6 cellular contexts compared by ENCODE assay signal in genomic region chr19:872266-872951, GRCh38. TPM values are rescaled to one million over a fixed set of nuclear protein-coding genes. Genes with fewer than 3 reads are reported as not detected.
A peak's percentile ranks its signal among the peaks of the same experiment; 100 is the strongest.
DNase-seq lines count a peak whose midpoint lies in the region; ATAC-seq and TF ChIP-seq lines count a peak whose summit lies in the region.

No MANE protein-coding gene starts in this region.

- peak overlapping the region; percentile 71 for H3K4me2 ChIP-seq in DOHH2 (ENCODE audit: low read length)

- H3K9me2 ChIP-seq in DOHH2 (replicated peaks; ENCODE audit: control insufficient read depth, low read length) = no peaks in the 10 kb centered on the region

- peaks cover 11% of the 10 kb centered on the region for H3K4me1 Mint-ChIP-seq in activated naive CD4-positive, alpha-beta T cell treated with anti-CD3 and anti-CD28 coated beads, Interleukin-2, amount 50 U/mL, for 24 hours

- H3K27ac Mint-ChIP-seq in activated naive CD4-positive, alpha-beta T cell treated with anti-CD3 and anti-CD28 coated beads, Interleukin-2, amount 50 U/mL, for 24 hours = peak overlapping the region; percentile 17

- H3K27ac ChIP-seq in DOHH2 (ENCODE audit: low read depth, low read length) = no peak overlapping the region

- peaks cover 3% of the 10 kb centered on the region for H3K36me3 Mint-ChIP-seq in activated naive CD4-positive, alpha-beta T cell treated with anti-CD3 and anti-CD28 coated beads, Interleukin-2, amount 50 U/mL, for 24 hours

- H3K27me3 ChIP-seq in DOHH2 (ENCODE audit: control insufficient read depth, low read length) = no peaks in the 10 kb centered on the region

- H4K20me1 ChIP-seq in DOHH2 (ENCODE audit: control insufficient read depth, insufficient read depth, low read depth, low read length) = peaks cover 5% of the 10 kb centered on the region

- H3K4me3 ChIP-seq in DOHH2 (ENCODE audit: low read length) = peak overlapping the region; percentile 63

- peaks cover 9% of the 10 kb centered on the region for H3K4me1 ChIP-seq in DOHH2 (ENCODE audit: control insufficient read depth, low read length)

- no peak for TF ChIP-seq POLR2A in GM18505 (IDR thresholded peaks at IDR 0.05; ENCODE audit: borderline replicate concordance, extremely low read depth, insufficient read depth, insufficient read length)

- DNase-seq in NOMO-1 (lab: John Stamatoyannopoulos, UW; ENCODE audit: unreplicated experiment in 2 of 2) (peak; percentile 57 to 60), mucosa of gallbladder (ENCODE audit: low spot score) (peak; percentile 42)

- H3K36me3 ChIP-seq in DOHH2 (ENCODE audit: control insufficient read depth, low read length) = no peaks in the 10 kb centered on the region

- peak overlapping the region; percentile 52 for H3K4me3 Mint-ChIP-seq in activated naive CD4-positive, alpha-beta T cell treated with anti-CD3 and anti-CD28 coated beads, Interleukin-2, amount 50 U/mL, for 24 hours

- no peak for TF ChIP-seq CTCF in DOHH2 (IDR thresholded peaks at IDR 0.05; ENCODE audit: low read depth, low read length, poor library complexity, severe bottlenecking)

- no peaks in the 10 kb centered on the region for H3K9me3 ChIP-seq in DOHH2 (ENCODE audit: control insufficient read depth, insufficient read depth, low read length)

- no peaks in the 10 kb centered on the region for H3K9me3 Mint-ChIP-seq in activated naive CD4-positive, alpha-beta T cell treated with anti-CD3 and anti-CD28 coated beads, Interleukin-2, amount 50 U/mL, for 24 hours

- no peak for ATAC-seq in GM18505 (IDR thresholded peaks at IDR 0.05; ENCODE audit: unreplicated experiment)
- no peak for ATAC-seq in GM18517 (IDR thresholded peaks at IDR 0.05; ENCODE audit: unreplicated experiment)

- H3F3A ChIP-seq in DOHH2 (ENCODE audit: control insufficient read depth, insufficient read depth) = peaks cover 5% of the 10 kb centered on the region; the same call in 1 of the 2 replicates

- H3K27me3 Mint-ChIP-seq in activated naive CD4-positive, alpha-beta T cell treated with anti-CD3 and anti-CD28 coated beads, Interleukin-2, amount 50 U/mL, for 24 hours = no peaks in the 10 kb centered on the region

- H3K79me2 ChIP-seq in DOHH2 (ENCODE audit: control insufficient read depth, low read length) = no peaks in the 10 kb centered on the region

RNA-seq across cellular contexts. Expression of gene CFD, which starts 12.9 kb away (rescaled TPM):
- total RNA-seq in mucosa of gallbladder = 133 TPM

RNA-seq across cellular contexts. Expression of gene ELANE, which starts 20.3 kb away (rescaled TPM):
- not detected for total RNA-seq in mucosa of gallbladder

RNA-seq across cellular contexts. Expression of gene MED16, which starts 20.6 kb away (rescaled TPM):
- 66.9 TPM for total RNA-seq in mucosa of gallbladder

RNA-seq across cellular contexts. Expression of gene RNU6-9, which starts 20.9 kb away (rescaled TPM):
- not detected for total RNA-seq in mucosa of gallbladder

RNA-seq across cellular contexts. Expression of gene PRTN3, which starts 31.6 kb away (rescaled TPM):
- total RNA-seq in mucosa of gallbladder = not detected
